In genomic region chr14:96393292-96393691, GRCh38 we compare ENCODE assay signal across 1 cellular context.
TF ChIP-seq lines count a peak whose summit lies in the region.

No MANE protein-coding gene starts in this region.

TF ChIP-seq in WTC11, 78 proteins besides CTCF, POLR2A, EP300 and RAD21 (continued from another document):
- TF ChIP-seq, protein P1, sequence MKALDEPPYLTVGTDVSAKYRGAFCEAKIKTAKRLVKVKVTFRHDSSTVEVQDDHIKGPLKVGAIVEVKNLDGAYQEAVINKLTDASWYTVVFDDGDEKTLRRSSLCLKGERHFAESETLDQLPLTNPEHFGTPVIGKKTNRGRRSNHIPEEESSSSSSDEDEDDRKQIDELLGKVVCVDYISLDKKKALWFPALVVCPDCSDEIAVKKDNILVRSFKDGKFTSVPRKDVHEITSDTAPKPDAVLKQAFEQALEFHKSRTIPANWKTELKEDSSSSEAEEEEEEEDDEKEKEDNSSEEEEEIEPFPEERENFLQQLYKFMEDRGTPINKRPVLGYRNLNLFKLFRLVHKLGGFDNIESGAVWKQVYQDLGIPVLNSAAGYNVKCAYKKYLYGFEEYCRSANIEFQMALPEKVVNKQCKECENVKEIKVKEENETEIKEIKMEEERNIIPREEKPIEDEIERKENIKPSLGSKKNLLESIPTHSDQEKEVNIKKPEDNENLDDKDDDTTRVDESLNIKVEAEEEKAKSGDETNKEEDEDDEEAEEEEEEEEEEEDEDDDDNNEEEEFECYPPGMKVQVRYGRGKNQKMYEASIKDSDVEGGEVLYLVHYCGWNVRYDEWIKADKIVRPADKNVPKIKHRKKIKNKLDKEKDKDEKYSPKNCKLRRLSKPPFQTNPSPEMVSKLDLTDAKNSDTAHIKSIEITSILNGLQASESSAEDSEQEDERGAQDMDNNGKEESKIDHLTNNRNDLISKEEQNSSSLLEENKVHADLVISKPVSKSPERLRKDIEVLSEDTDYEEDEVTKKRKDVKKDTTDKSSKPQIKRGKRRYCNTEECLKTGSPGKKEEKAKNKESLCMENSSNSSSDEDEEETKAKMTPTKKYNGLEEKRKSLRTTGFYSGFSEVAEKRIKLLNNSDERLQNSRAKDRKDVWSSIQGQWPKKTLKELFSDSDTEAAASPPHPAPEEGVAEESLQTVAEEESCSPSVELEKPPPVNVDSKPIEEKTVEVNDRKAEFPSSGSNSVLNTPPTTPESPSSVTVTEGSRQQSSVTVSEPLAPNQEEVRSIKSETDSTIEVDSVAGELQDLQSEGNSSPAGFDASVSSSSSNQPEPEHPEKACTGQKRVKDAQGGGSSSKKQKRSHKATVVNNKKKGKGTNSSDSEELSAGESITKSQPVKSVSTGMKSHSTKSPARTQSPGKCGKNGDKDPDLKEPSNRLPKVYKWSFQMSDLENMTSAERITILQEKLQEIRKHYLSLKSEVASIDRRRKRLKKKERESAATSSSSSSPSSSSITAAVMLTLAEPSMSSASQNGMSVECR (CRISPR knock-in tag; IDR thresholded peaks at IDR 0.05; ENCODE audit: borderline replicate concordance): no peak
- TF ChIP-seq, protein P2, sequence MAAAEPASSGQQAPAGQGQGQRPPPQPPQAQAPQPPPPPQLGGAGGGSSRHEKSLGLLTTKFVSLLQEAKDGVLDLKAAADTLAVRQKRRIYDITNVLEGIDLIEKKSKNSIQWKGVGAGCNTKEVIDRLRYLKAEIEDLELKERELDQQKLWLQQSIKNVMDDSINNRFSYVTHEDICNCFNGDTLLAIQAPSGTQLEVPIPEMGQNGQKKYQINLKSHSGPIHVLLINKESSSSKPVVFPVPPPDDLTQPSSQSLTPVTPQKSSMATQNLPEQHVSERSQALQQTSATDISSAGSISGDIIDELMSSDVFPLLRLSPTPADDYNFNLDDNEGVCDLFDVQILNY (CRISPR knock-in tag; IDR thresholded peaks at IDR 0.05): no peak
- no peak for TF ChIP-seq TEAD4 (CRISPR knock-in tag; IDR thresholded peaks at IDR 0.05)
- TF ChIP-seq, protein P3, sequence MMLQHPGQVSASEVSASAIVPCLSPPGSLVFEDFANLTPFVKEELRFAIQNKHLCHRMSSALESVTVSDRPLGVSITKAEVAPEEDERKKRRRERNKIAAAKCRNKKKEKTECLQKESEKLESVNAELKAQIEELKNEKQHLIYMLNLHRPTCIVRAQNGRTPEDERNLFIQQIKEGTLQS (CRISPR knock-in tag; conservative IDR thresholded peaks at IDR 0.05): no peak
- no peak for TF ChIP-seq TCF7 (CRISPR knock-in tag; IDR thresholded peaks at IDR 0.05; ENCODE audit: low read depth)
- TF ChIP-seq, protein P4, sequence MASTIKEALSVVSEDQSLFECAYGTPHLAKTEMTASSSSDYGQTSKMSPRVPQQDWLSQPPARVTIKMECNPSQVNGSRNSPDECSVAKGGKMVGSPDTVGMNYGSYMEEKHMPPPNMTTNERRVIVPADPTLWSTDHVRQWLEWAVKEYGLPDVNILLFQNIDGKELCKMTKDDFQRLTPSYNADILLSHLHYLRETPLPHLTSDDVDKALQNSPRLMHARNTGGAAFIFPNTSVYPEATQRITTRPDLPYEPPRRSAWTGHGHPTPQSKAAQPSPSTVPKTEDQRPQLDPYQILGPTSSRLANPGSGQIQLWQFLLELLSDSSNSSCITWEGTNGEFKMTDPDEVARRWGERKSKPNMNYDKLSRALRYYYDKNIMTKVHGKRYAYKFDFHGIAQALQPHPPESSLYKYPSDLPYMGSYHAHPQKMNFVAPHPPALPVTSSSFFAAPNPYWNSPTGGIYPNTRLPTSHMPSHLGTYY (CRISPR knock-in tag; IDR thresholded peaks at IDR 0.05): no peak
- no peak for TF ChIP-seq RELA (CRISPR knock-in tag; IDR thresholded peaks at IDR 0.05; ENCODE audit: borderline replicate concordance)
- TF ChIP-seq, protein P5, sequence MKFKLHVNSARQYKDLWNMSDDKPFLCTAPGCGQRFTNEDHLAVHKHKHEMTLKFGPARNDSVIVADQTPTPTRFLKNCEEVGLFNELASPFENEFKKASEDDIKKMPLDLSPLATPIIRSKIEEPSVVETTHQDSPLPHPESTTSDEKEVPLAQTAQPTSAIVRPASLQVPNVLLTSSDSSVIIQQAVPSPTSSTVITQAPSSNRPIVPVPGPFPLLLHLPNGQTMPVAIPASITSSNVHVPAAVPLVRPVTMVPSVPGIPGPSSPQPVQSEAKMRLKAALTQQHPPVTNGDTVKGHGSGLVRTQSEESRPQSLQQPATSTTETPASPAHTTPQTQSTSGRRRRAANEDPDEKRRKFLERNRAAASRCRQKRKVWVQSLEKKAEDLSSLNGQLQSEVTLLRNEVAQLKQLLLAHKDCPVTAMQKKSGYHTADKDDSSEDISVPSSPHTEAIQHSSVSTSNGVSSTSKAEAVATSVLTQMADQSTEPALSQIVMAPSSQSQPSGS (CRISPR knock-in tag; IDR thresholded peaks at IDR 0.05; ENCODE audit: borderline replicate concordance, low read depth): no peak
